ENCODE assay signal across 8 cellular contexts in genomic region chr1:160834945-160835565, GRCh38. TPM values are rescaled to one million over a fixed set of nuclear protein-coding genes. Genes with fewer than 3 reads are reported as not detected.
DNase-seq lines count a peak whose midpoint lies in the region; ATAC-seq and TF ChIP-seq lines count a peak whose summit lies in the region.

No MANE protein-coding gene starts in this region.

- H3K36me3 ChIP-seq in body of pancreas (replicated peaks in 1 of 2; ENCODE audit: insufficient read depth in 1 of 2, low read depth in 2 of 2) = no peaks in the 10 kb centered on the region

- in situ Hi-C loops in Caki2 (cut with HindIII; ENCODE audit: low pct_unique_long_range_greater_than_20kb, low sequenced_read_pairs) = no loop called here

- WGBS in body of pancreas, 2 donors = 68 to 72% methylated on average over 3 of the region's 3 CpGs

- H3K4me1 Mint-ChIP-seq in memory B cell = peaks cover 36% of the 10 kb centered on the region

- DNase-seq in Caki2 (ENCODE audit: low read depth) (peak; percentile 40), HCEC 1CT (peak; percentile 47), RPMI7951 (ENCODE audit: low read depth) (peak; percentile 35), body of pancreas (peak; percentile 24 to 43 (median 38)), memory B cell (ENCODE audit: low spot score in 2 of 2) (peak in 1 of 2 donors; percentile 37), mesenteric fat pad (ENCODE audit: low spot score) (no peak)

- peaks cover 1% of the 10 kb centered on the region for H3K36me3 Mint-ChIP-seq in memory B cell

- H3K27ac Mint-ChIP-seq in memory B cell = peak overlapping the region; percentile 35

- intact Hi-C loops in body of pancreas (cut with DNase I) = loop anchor here (5.0 to 10.0 kb wide), 2 partner anchors 117 to 260 kb away; partner anchors contain the start of genes ITLN2 and KLHDC9

- no peak overlapping the region for H3K4me3 Mint-ChIP-seq in memory B cell

- TF ChIP-seq POLR2A in body of pancreas (IDR thresholded peaks at IDR 0.05) = no peak
- TF ChIP-seq POLR2A in GM18505 (IDR thresholded peaks at IDR 0.05; ENCODE audit: borderline replicate concordance, extremely low read depth, insufficient read depth, insufficient read length) = no peak

- ATAC-seq in body of pancreas = peak; percentile 55
- no peak for ATAC-seq in memory B cell (ENCODE audit: low read depth)
- no peak for ATAC-seq in esophagus mucosa
- ATAC-seq in GM18505 (IDR thresholded peaks at IDR 0.05; ENCODE audit: unreplicated experiment) = no peak

- TF ChIP-seq CTCF in body of pancreas (IDR thresholded peaks at IDR 0.05) = peak; percentile 44 to 79 (median 75)

- H3K4me3 ChIP-seq in body of pancreas = no peak overlapping the region

- H3K27ac ChIP-seq in body of pancreas = no peak overlapping the region

- H3K9me3 Mint-ChIP-seq in memory B cell = no peaks in the 10 kb centered on the region

- H3K27me3 ChIP-seq in body of pancreas = no peaks in the 10 kb centered on the region

- no peaks in the 10 kb centered on the region for H3K9me3 ChIP-seq in body of pancreas

- H3K4me1 ChIP-seq in body of pancreas = no peaks in the 10 kb centered on the region

- H3K27me3 Mint-ChIP-seq in memory B cell = no peaks in the 10 kb centered on the region

RNA-seq across cellular contexts. Expression of gene CD244, which starts 27.6 kb away (rescaled TPM):
- total RNA-seq in Caki2 (2014; rRNA removed; shearing (Covaris generic); ENCODE audit: low replicate concordance) = not detected in 2 replicates
- total RNA-seq in RPMI7951 (2014; rRNA removed; shearing (Covaris generic)) = not detected in 2 replicates
- total RNA-seq in body of pancreas = 1 to 10 TPM in 1 of 2 donors, under 1 TPM in 1; 0.33 to 1.8 TPM
- total RNA-seq in esophagus mucosa = 0.56 TPM
- 0.39 TPM for total RNA-seq in mesenteric fat pad

RNA-seq across cellular contexts. Expression of gene LY9, which starts 39.1 kb away (rescaled TPM):
- total RNA-seq in Caki2 (2014; rRNA removed; shearing (Covaris generic); ENCODE audit: low replicate concordance) = not detected in 2 replicates
- not detected in 2 replicates for total RNA-seq in RPMI7951 (2014; rRNA removed; shearing (Covaris generic))
- total RNA-seq in body of pancreas = 1 to 10 TPM in 1 of 2 donors, under 1 TPM in 1; 0.33 to 1.6 TPM
- 0.20 TPM for total RNA-seq in esophagus mucosa
- total RNA-seq in mesenteric fat pad = 0.64 TPM

RNA-seq across cellular contexts. Expression of gene ITLN1, which starts 49.9 kb away (rescaled TPM):
- total RNA-seq in Caki2 (2014; rRNA removed; shearing (Covaris generic); ENCODE audit: low replicate concordance) = not detected in 2 replicates
- total RNA-seq in RPMI7951 (2014; rRNA removed; shearing (Covaris generic)) = not detected in 2 replicates
- total RNA-seq in body of pancreas (1 to 10 TPM; 5.9 to 8.6 TPM), esophagus mucosa (not detected), mesenteric fat pad (0.48 TPM)
